Comparison of ENCODE assay signal across 22 cellular contexts in the genomic region with DNA sequence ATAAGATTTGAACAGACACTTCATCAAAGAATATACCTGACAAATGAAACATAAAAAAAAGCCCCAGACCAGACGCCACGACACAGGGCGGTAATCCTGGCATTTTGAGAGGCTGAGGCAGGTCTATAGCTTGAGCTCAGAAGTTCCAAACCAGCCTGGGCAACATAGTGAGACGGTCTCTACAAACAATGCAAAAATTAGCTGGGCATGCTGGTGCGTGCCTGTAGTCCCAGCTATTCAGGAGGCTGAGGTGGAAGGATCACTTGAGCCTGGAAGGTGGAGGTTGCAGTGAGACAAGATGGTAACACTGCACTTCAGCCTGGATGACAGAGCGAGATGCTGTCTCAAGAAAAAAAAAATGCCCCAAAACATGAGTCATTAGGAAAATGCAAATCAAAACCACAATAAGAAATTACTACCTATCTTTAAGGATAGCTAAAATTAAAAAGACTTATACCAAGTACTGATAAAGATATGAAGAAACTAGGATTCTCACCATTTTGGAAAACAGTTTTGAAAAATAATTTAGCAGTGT.
"Had no signal": no experiment of that assay in that cellular context is flagged by ENCODE, and none has a peak within 500 bp of the region (broad histone marks: within the 10 kb centered on the region; RNA-seq: fewer than 3 reads in every experiment).

No MANE protein-coding gene starts in this region.

- DNase-seq: activated CD4-positive, alpha-beta T cell treated with anti-CD3 and anti-CD28 coated beads for 1 hour; activated naive CD4-positive, alpha-beta T cell; dorsolateral prefrontal cortex; effector memory CD8-positive, alpha-beta T cell; glutamatergic neuron; kidney glomerular epithelial cell; left lung; naive B cell; posterior cingulate gyrus; right lobe of liver; stimulated activated naive CD4-positive, alpha-beta T cell treated with Interleukin-2 at 50 U/mL for 16 hours; substantia nigra; thyroid gland had no signal

- H3K9me3 Mint-ChIP-seq: central memory CD8-positive, alpha-beta T cell; effector memory CD8-positive, alpha-beta T cell had no signal

- H3K9ac ChIP-seq: neural progenitor cell had no signal

- H3K27me3 Mint-ChIP-seq: central memory CD8-positive, alpha-beta T cell; naive B cell had no signal

- H3K4me3 Mint-ChIP-seq: central memory CD8-positive, alpha-beta T cell; effector memory CD8-positive, alpha-beta T cell; naive B cell; neural progenitor cell; T-helper 2 cell treated with Interferon-gamma antibody and Interleukin-4, amounts not matched to agents 5 μg/mL and 100 μg/mL, for 36 hours had no signal

- H3K4me2 ChIP-seq: hepatocyte, neural progenitor cell had no signal

- H3K4me1 ChIP-seq: esophagus muscularis mucosa, left lung, neural progenitor cell, right lobe of liver, thyroid gland had no signal

- H3K36me3 Mint-ChIP-seq: naive B cell, neural progenitor cell had no signal

- H3K36me3 ChIP-seq: esophagus muscularis mucosa, left lung, neural progenitor cell, right lobe of liver, thyroid gland had no signal

- H3K27ac ChIP-seq: dorsolateral prefrontal cortex, esophagus muscularis mucosa, hepatocyte, left lung, neural progenitor cell, right lobe of liver, skin epidermis, thyroid gland, VCaP had no signal

- ATAC-seq: effector memory CD8-positive, alpha-beta T cell; left lung; right lobe of liver; SK-N-SH treated with all-trans-retinoic acid at 6 μM for 48 hours had no signal

- H2AFZ ChIP-seq: hepatocyte, neural progenitor cell had no signal

- H3K4me3 ChIP-seq: dorsolateral prefrontal cortex, esophagus muscularis mucosa, hepatocyte, left lung, lung, neural progenitor cell, right lobe of liver, skin epidermis, thyroid gland had no signal

- H3K9me3 ChIP-seq: esophagus muscularis mucosa, left lung, right lobe of liver, thyroid gland had no signal

- H3K27ac Mint-ChIP-seq: effector memory CD8-positive, alpha-beta T cell; naive B cell; neural progenitor cell; T-helper 2 cell treated with Interferon-gamma antibody and Interleukin-4, amounts not matched to agents 5 μg/mL and 100 μg/mL, for 36 hours had no signal

- H3K79me2 ChIP-seq: hepatocyte had no signal

- H3K27me3 ChIP-seq: hepatocyte, left lung, neural progenitor cell, right lobe of liver, thyroid gland had no signal

- H3K4me1 Mint-ChIP-seq: central memory CD8-positive, alpha-beta T cell; naive B cell had no signal
